8 cellular contexts compared by ENCODE assay signal in genomic region chr7:151017953-151018420, GRCh38. TPM values are rescaled to one million over a fixed set of nuclear protein-coding genes. Genes with fewer than 3 reads are reported as not detected.
A peak's percentile ranks its signal among the peaks of the same experiment; 100 is the strongest.
DNase-seq lines count a peak whose midpoint lies in the region; ATAC-seq and TF ChIP-seq lines count a peak whose summit lies in the region.

No MANE protein-coding gene starts in this region.

- ATAC-seq in HG03039 (IDR thresholded peaks at IDR 0.05; ENCODE audit: unreplicated experiment) = peak; percentile 45
- peak; percentile 16 for ATAC-seq in thoracic aorta (ENCODE audit: insufficient number of reproducible peaks, low FRiP score, low read depth)

- peaks cover 9 to 26% of the 10 kb centered on the region in 2 donors for H3K4me1 ChIP-seq in thoracic aorta (ENCODE audit: control insufficient read depth in 1 of 2, low read depth in 2 of 2)

- TF ChIP-seq CTCF in GM12865 (IDR thresholded peaks at IDR 0.05; ENCODE audit: insufficient read depth, low read depth, low read length, missing control alignments) (peak; percentile 92), foreskin fibroblast (IDR thresholded peaks at IDR 0.05; ENCODE audit: low read depth, low read length) (peak; percentile 98), thoracic aorta (IDR thresholded peaks at IDR 0.05) (peak; percentile 75)

- H3K9me3 ChIP-seq in thoracic aorta = no peaks in the 10 kb centered on the region

- H3K4me3 ChIP-seq in GM12865 (ENCODE audit: low read depth, low read length) = no peak overlapping the region
- no peak overlapping the region for H3K4me3 ChIP-seq in foreskin fibroblast (ENCODE audit: low read depth in 1 of 2, low read length in 2 of 2)
- H3K4me3 ChIP-seq in thoracic aorta = peak overlapping the region; percentile 34

- DNase-seq in GM12865 (ENCODE audit: low read depth) (peak; percentile 51), OCI-M2 (lab: John Stamatoyannopoulos, UW; ENCODE audit: unreplicated experiment) (peak; percentile 96), foreskin fibroblast (peak in 1 of 2 donors; percentile 72), occipital lobe (lab: John Stamatoyannopoulos, UW) (peak; percentile 28), thoracic aorta (ENCODE audit: low spot score) (no peak), NCI-H1105 treated with DMSO at 0.1 percent for 48 hours (lab: John Stamatoyannopoulos, UW) (no peak)
- DNase-seq in activated T-helper 1 cell treated with anti-CD3 and anti-CD28 coated beads, Interleukin-2, amount 50 U/mL, for 16 hours (ENCODE audit: low read depth in 1 of 2, low spot score in 1 of 2) = peak; percentile 65 to 73

- no peaks in the 10 kb centered on the region for H3K27me3 ChIP-seq in thoracic aorta (replicated peaks; ENCODE audit: insufficient read depth)

- no peaks in the 10 kb centered on the region for H3K36me3 ChIP-seq in thoracic aorta

- no peak overlapping the region for H3K27ac ChIP-seq in thoracic aorta

RNA-seq across cellular contexts. Expression of gene ATG9B, which starts 6.3 kb away (rescaled TPM):
- 1.9 TPM for total RNA-seq in occipital lobe
- 1 to 10 TPM in 1 of 2 donors, not detected in 1; 1.2 TPM for total RNA-seq in thoracic aorta

RNA-seq across cellular contexts. Expression of gene ABCB8, which starts 10.3 kb away (rescaled TPM):
- total RNA-seq in occipital lobe = 24.3 TPM
- 10 to 100 TPM; 34.1 to 35.1 TPM for total RNA-seq in thoracic aorta

RNA-seq across cellular contexts. Expression of gene NOS3, which starts 27.2 kb away (rescaled TPM):
- total RNA-seq in occipital lobe (0.78 TPM), thoracic aorta (10 to 100 TPM in 1 of 2 donors, 1 to 10 TPM in 1; 8.4 to 18.6 TPM)

RNA-seq across cellular contexts. Expression of gene ASIC3, which starts 30.3 kb away (rescaled TPM):
- total RNA-seq in occipital lobe = 0.62 TPM
- 1 to 10 TPM; 2.0 to 2.8 TPM for total RNA-seq in thoracic aorta

RNA-seq across cellular contexts. Expression of gene CDK5, which starts 39.7 kb away (rescaled TPM):
- total RNA-seq in occipital lobe (37.3 TPM), thoracic aorta (1 to 10 TPM; 1.8 to 3.1 TPM)

Comparison
In these comparisons a context has a peak if more than half of its experiments do, and no peak if none do; other contexts are left out.
1. DNase-seq: peak in GM12865 (single experiment), OCI-M2 (single experiment), activated T-helper 1 cell treated with anti-CD3 and anti-CD28 coated beads, Interleukin-2, amount 50 U/mL, for 16 hours (2 of 2) and occipital lobe (single experiment); none in thoracic aorta (single experiment) and NCI-H1105 treated with DMSO at 0.1 percent for 48 hours (single experiment).
2. Peak in every context shown above with its lines, with median percentiles within 50 percentile points of each other: CTCF ChIP-seq.